ENCODE assay signal across 22 cellular contexts in genomic region chr12:130988261-130989175, GRCh38. TPM values are rescaled to one million over a fixed set of nuclear protein-coding genes. Genes with fewer than 3 reads are reported as not detected.
"Had no signal": no experiment of that assay in that cellular context is flagged by ENCODE, and none has a peak within 500 bp of the region (broad histone marks: within the 10 kb centered on the region; RNA-seq: fewer than 3 reads in every experiment).

No MANE protein-coding gene starts in this region.

- H3K4me1 Mint-ChIP-seq: central memory CD8-positive, alpha-beta T cell; natural killer cell had no signal

- H3K27ac ChIP-seq: esophagus squamous epithelium, gastrocnemius medialis, heart left ventricle, ovary, spleen, upper lobe of left lung had no signal

- H3K36me3 ChIP-seq: gastrocnemius medialis, ovary, spleen had no signal

- H3K27me3 ChIP-seq: gastrocnemius medialis, heart left ventricle, ovary, upper lobe of left lung had no signal

- H3K27ac Mint-ChIP-seq: activated CD8-positive, alpha-beta T cell treated with anti-CD3 and anti-CD28 coated beads for 36 hours; activated naive CD4-positive, alpha-beta T cell treated with anti-CD3 and anti-CD28 coated beads, Interleukin-2, amount 50 U/mL, for 72 hours; mesothelial cell of epicardium; natural killer cell had no signal

- FAIRE-seq: astrocyte, colon, kidney had no signal

- H3K9me3 ChIP-seq: esophagus squamous epithelium, gastrocnemius medialis, heart left ventricle, ovary, SK-N-SH, spleen, upper lobe of left lung had no signal

- ATAC-seq: activated CD8-positive, alpha-beta T cell treated with anti-CD3 and anti-CD28 coated beads for 36 hours; activated naive CD4-positive, alpha-beta T cell treated with anti-CD3 and anti-CD28 coated beads, Interleukin-2, amount 50 U/mL, for 72 hours; gastrocnemius medialis; left lobe of liver; natural killer cell had no signal

- H3K4me2 ChIP-seq: SK-N-SH had no signal

- H3K4me1 ChIP-seq: esophagus squamous epithelium, gastrocnemius medialis, spleen had no signal

- H3K4me3 ChIP-seq: esophagus squamous epithelium, gastrocnemius medialis, heart left ventricle, ovary, spleen, upper lobe of left lung had no signal

- DNase-seq: activated CD4-positive, alpha-beta T cell treated with anti-CD3 and anti-CD28 coated beads for 48 hours; activated CD8-positive, alpha-beta T cell treated with anti-CD3 and anti-CD28 coated beads for 36 hours; esophagus squamous epithelium; gastrocnemius medialis; heart left ventricle; kidney; natural killer cell; ovary; SK-N-SH; stimulated activated CD4-positive, alpha-beta T cell treated with anti-CD3 and anti-CD28 coated beads, Interleukin-4, amount 100 ng/mL, for 1 hour; stimulated activated naive CD4-positive, alpha-beta T cell treated with Interleukin-2 at 50 U/mL for 16 hours; T-helper 2 cell; upper lobe of left lung had no signal

- H3K4me3 Mint-ChIP-seq: activated CD8-positive, alpha-beta T cell treated with anti-CD3 and anti-CD28 coated beads for 36 hours; activated T-helper 1 cell treated with anti-CD3 and anti-CD28 coated beads, Interleukin-12 subunit alpha, Interleukin-12 subunit beta, Interleukin-2, Interleukin-4 antibody, amounts not matched to agents 30 ng/mL and 10 ng/mL and 1 ng/mL, durations not matched to agents 14 hours and 24 hours and 36 hours; central memory CD8-positive, alpha-beta T cell; mesothelial cell of epicardium; natural killer cell had no signal

- H3K9me3 Mint-ChIP-seq: activated CD8-positive, alpha-beta T cell treated with anti-CD3 and anti-CD28 coated beads for 36 hours; activated naive CD4-positive, alpha-beta T cell treated with anti-CD3 and anti-CD28 coated beads, Interleukin-2, amount 50 U/mL, for 72 hours; activated T-helper 1 cell treated with anti-CD3 and anti-CD28 coated beads, Interleukin-12 subunit alpha, Interleukin-12 subunit beta, Interleukin-2, Interleukin-4 antibody, amounts not matched to agents 30 ng/mL and 10 ng/mL and 1 ng/mL, durations not matched to agents 14 hours and 24 hours and 36 hours; central memory CD8-positive, alpha-beta T cell; mesothelial cell of epicardium; natural killer cell had no signal

- H3K9ac ChIP-seq: SK-N-SH had no signal

- H3K36me3 Mint-ChIP-seq: activated naive CD4-positive, alpha-beta T cell treated with anti-CD3 and anti-CD28 coated beads, Interleukin-2, amount 50 U/mL, for 72 hours; mesothelial cell of epicardium; natural killer cell had no signal

RNA-seq across cellular contexts. Expression of gene ADGRD1, which starts 34.8 kb away (rescaled TPM):
- total RNA-seq: pulmonary artery endothelial cell had no signal
- polyA plus RNA-seq: SK-N-SH had no signal
